ENCODE assay signal across 1 cellular context in the genomic region with DNA sequence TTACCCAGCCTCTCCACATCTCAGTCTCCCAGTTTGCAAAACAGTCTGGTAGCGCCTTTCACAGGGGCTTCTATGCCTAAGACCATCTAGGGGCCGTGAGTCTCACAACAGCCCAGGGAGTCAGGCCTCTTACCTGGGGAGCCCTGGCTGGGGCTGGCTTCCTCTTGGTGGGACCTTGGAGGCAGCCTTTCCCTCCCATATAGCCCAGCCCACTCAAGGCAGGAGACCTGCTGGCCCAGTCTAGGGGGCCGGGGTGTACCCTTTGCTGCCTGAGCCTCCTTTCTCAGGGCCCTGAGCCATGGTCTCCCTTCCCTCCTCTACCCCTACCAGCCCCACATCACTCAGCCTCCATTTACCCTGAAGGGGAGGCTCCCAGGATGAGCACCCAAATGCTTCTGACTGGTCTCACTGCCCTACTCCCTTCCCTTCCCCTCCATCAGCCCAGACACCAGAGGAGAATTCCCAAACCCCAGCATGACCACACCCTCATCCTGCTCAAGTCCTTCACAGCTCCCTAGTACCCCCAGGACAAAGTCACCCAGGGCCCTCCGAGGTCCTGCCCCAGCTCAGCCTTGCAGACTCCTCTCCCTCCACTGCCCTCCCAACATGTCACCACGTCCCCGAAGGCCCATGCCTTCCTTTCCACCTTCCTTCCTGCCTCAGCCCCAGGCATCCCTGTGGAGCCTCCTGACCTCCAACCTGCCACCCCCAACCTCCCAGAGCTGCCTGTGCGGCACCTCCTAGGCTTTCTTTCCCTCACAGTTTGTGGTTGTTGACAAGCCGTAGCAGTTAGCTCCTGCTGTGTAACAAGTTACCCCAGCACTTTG.
TF ChIP-seq lines count a peak whose summit lies in the region.

No MANE protein-coding gene starts in this region.

TF ChIP-seq in H1, 55 proteins besides CTCF, POLR2A, EP300 and RAD21:
- no peak for TF ChIP-seq MAFK (IDR thresholded peaks at IDR 0.05; ENCODE audit: low read depth, low read length)
